Comparison of ENCODE assay signal across 14 cellular contexts in the genomic region with DNA sequence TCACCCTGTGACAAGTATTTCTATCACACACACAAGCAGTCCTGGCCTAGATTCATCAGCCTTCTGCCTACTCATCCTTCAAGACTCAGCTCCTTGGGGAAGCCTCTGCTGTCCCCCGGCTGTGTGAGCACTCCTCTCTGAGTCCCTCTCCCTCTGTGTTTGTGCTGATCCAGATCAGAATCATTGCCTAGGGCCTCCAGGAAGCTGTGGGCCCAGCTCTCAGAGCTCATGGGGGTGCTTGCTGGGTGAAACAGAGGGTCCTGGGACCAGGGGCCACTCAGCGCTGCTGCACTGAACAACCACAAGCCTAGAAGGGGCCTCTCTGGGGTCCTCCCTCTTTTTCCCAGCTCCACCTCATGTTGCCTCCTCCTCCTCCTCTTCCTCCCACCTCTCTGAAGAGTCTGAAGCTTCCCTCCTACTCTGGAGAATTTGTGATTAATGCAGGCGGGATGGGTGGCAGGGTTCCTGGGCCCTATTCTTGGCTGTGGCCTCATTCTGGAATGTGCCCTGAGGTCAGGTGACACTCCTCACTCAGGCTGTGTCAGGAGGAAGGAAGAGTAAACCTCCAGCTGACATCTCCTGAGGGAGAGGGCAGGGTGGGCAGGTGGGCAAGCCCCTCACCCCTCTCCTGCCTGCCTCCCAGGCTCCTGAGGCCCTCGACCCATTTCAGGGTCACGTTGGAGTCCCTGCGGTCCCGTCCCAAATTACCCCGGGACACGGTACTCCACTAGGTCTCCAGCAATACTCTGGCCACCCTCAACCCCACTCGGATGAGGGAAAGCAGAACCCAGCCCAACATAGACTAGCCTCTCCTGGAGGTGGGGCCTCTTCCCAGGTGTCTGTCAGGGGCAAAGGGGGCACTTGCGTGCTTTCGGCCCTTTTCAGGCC. TPM values are rescaled to one million over a fixed set of nuclear protein-coding genes. Genes with fewer than 3 reads are reported as not detected.
DNase-seq lines count a peak whose midpoint lies in the region; ATAC-seq and TF ChIP-seq lines count a peak whose summit lies in the region.
"Had no signal": no experiment of that assay in that cellular context is flagged by ENCODE, and none has a peak within 500 bp of the region (broad histone marks: within the 10 kb centered on the region; RNA-seq: fewer than 3 reads in every experiment).

No MANE protein-coding gene starts in this region.

- H3K9ac ChIP-seq in PC-3 (ENCODE audit: low read length), result no peak overlapping the region
- no peak overlapping the region for H3K9ac ChIP-seq in fibroblast of lung (ENCODE audit: insufficient read depth, low read length)

- H3K4me2 ChIP-seq in PC-3 (ENCODE audit: low read length) (no peak overlapping the region), fibroblast of lung (ENCODE audit: extremely low read depth, insufficient read depth, low read length) (peak overlapping the region; percentile 4)

- no TSS peak for BruUV-seq in PC-3 (replicated peaks; lab: Mats Ljungman, UMichigan)

- H3K9me3 ChIP-seq in PC-3 (ENCODE audit: low read length), result no peaks in the 10 kb centered on the region
- H3K9me3 ChIP-seq in fibroblast of lung (ENCODE audit: control insufficient read depth, insufficient read depth, low read depth, low read length), result no peaks in the 10 kb centered on the region
- H3K9me3 ChIP-seq: adrenal gland had no signal

- peak overlapping the region in 1 of 7 donors; percentile 74 for H3K27ac Mint-ChIP-seq in CD14-positive monocyte
- H3K27ac Mint-ChIP-seq: T-helper 17 cell had no signal

- H3K9me2 ChIP-seq in PC-3 (replicated peaks; ENCODE audit: low read length), result no peaks in the 10 kb centered on the region

- CTCF ChIA-PET in PC-3 (lab: Charles Lee), result interaction anchor here (0.6 to 1.4 kb wide), 2 partner anchors 63 to 128 kb away, joined by 4 to 7 read pairs; no protein-coding TSS in a partner anchor

- ATAC-seq in PC-3, result peak; percentile 46
- ATAC-seq: T-helper 17 cell had no signal

- H3K27me3 ChIP-seq in PC-3 (ENCODE audit: low read length) (no peaks in the 10 kb centered on the region), fibroblast of lung (ENCODE audit: control insufficient read depth, insufficient read depth, low read length) (no peaks in the 10 kb centered on the region)
- H3K27me3 ChIP-seq: adrenal gland had no signal

- intact Hi-C loops in PC-3 (cut with micrococcal nuclease), result no loop called here
- intact Hi-C loops in CD14-positive monocyte (cut with micrococcal nuclease), result loop anchor here in 1 of 2 donors (10.0 kb wide), 1 partner anchor 301 kb away; the partner anchor contains the start of gene SPATA20

- H3K79me2 ChIP-seq in PC-3 (ENCODE audit: low read length) (no peaks in the 10 kb centered on the region), fibroblast of lung (ENCODE audit: control insufficient read depth, insufficient read depth, low read length) (no peaks in the 10 kb centered on the region)

- peaks cover 13 to 24% (median 18%) of the 10 kb centered on the region in 7 donors for H3K9me3 Mint-ChIP-seq in CD14-positive monocyte

- DNase-seq in AG20443 (ENCODE audit: low spot score) (peak; percentile 70), PC-3 (peak; percentile 65), fibroblast of lung (ENCODE audit: low read depth in 2 of 2) (peak in 1 of 2 donors; percentile 30), myocyte (ENCODE audit: low read depth) (peak; percentile 91), CD14-positive monocyte (ENCODE audit: low spot score) (no peak), D341Med (ENCODE audit: low spot score) (no peak), NOMO-1 treated with DMSO at 0.1 percent for 48 hours (lab: John Stamatoyannopoulos, UW; ENCODE audit: unreplicated experiment) (no peak), GDM1 (lab: John Stamatoyannopoulos, UW) (no peak)
- DNase-seq: NCI-H1436, T-helper 17 cell had no signal

- no peaks in the 10 kb centered on the region for H3F3A ChIP-seq in PC-3 (ENCODE audit: low read length, unreplicated experiment)

- H3K27me3 Mint-ChIP-seq in CD14-positive monocyte (ENCODE audit: low read depth in 3 of 3), result no peaks in the 10 kb centered on the region

- H3K4me1 ChIP-seq in PC-3 (ENCODE audit: insufficient read depth, low read length) (peaks cover 15% of the 10 kb centered on the region; the same call in 1 of the 2 replicates), fibroblast of lung (ENCODE audit: control insufficient read depth, extremely low read depth, insufficient read depth, low read length) (peaks cover 4% of the 10 kb centered on the region)
- H3K4me1 ChIP-seq: adrenal gland had no signal

- H2AFZ ChIP-seq in PC-3 (ENCODE audit: low read length) (peak overlapping the region; percentile 31; the same call in 1 of the 2 replicates), fibroblast of lung (ENCODE audit: low read length) (peak overlapping the region; percentile 47)

- POLR2A ChIA-PET in PC-3 (lab: Charles Lee; ENCODE audit: unreplicated experiment), result interaction anchor here (0.7 kb wide), 1 partner anchor 272 kb away, joined by 7 read pairs; no protein-coding TSS in a partner anchor

- H4K20me1 ChIP-seq in PC-3 (ENCODE audit: low read length) (no peaks in the 10 kb centered on the region), fibroblast of lung (ENCODE audit: control insufficient read depth, extremely low read depth, insufficient read depth, low read length) (no peaks in the 10 kb centered on the region)

- H3K4me3 ChIP-seq in PC-3 (ENCODE audit: low read length), result no peak overlapping the region
- no peak overlapping the region for H3K4me3 ChIP-seq in fibroblast of lung (replicated peaks in 1 of 4; ENCODE audit: control extremely low read depth in 1 of 4, insufficient read depth in 1 of 4, low read depth in 3 of 4, low read length in 4 of 4)
- H3K4me3 ChIP-seq: adrenal gland had no signal

- H3K4me3 Mint-ChIP-seq in CD14-positive monocyte, result no peak overlapping the region
- H3K4me3 Mint-ChIP-seq: T-helper 17 cell had no signal

- H3K36me3 Mint-ChIP-seq in CD14-positive monocyte, result peaks cover 3% of the 10 kb centered on the region in 2 donors

- H3K27ac ChIP-seq in PC-3 (ENCODE audit: low read length) (no peak overlapping the region), fibroblast of lung (ENCODE audit: insufficient read depth, low read length) (no peak overlapping the region)
- H3K27ac ChIP-seq: adrenal gland, HL-60 had no signal

- no peak for TF ChIP-seq CTCF in PC-3 (conservative IDR thresholded peaks at IDR 0.05; ENCODE audit: low read depth, low read length)
- no peak for TF ChIP-seq CTCF in fibroblast of lung (conservative IDR thresholded peaks at IDR 0.05 in 1 of 2, IDR thresholded peaks at IDR 0.05 in 1 of 2; ENCODE audit: low read depth in 1 of 2, low read length in 2 of 2)
- no peak for TF ChIP-seq CTCF in CD14-positive monocyte (IDR thresholded peaks at IDR 0.05)

- peaks cover 4% of the 10 kb centered on the region for H3K4me1 Mint-ChIP-seq in CD14-positive monocyte

- no peaks in the 10 kb centered on the region for H3K36me3 ChIP-seq in PC-3 (ENCODE audit: low read depth, low read length)
- no peaks in the 10 kb centered on the region for H3K36me3 ChIP-seq in fibroblast of lung (ENCODE audit: control insufficient read depth, insufficient read depth, low read length)
- H3K36me3 ChIP-seq: adrenal gland had no signal

RNA-seq across cellular contexts. Expression of gene WFIKKN2, which starts 10.1 kb away (rescaled TPM):
- total RNA-seq in PC-3 (2014; rRNA removed) (not detected in 2 replicates), fibroblast of lung (under 0.01 and 0.33 TPM in 2 replicates), myocyte (0.26 and 0.43 TPM in 2 replicates)
- polyA plus RNA-seq in fibroblast of lung (0.02 and 0.05 TPM in 2 replicates), CD14-positive monocyte (not detected)
- 0.05 and 0.09 TPM in 2 replicates for polyA plus RNA-seq in fibroblast of lung (2012)
- 1.3 TPM in 1 of 2 replicates, not detected in the other for polyA minus RNA-seq in fibroblast of lung (ENCODE audit: low replicate concordance)
- 0.32 TPM for polyA plus RNA-seq in myocyte (2012)
- total RNA-seq: epithelial cell of proximal tubule, kidney epithelial cell, T-helper 17 cell had no signal

RNA-seq across cellular contexts. Expression of gene TOB1, which starts 20.6 kb away (rescaled TPM):
- total RNA-seq in PC-3 (2014; rRNA removed) (28.7 and 39.3 TPM in 2 replicates), fibroblast of lung (10.3 and 22.0 TPM in 2 replicates), myocyte (23.9 and 26.3 TPM in 2 replicates)
- polyA plus RNA-seq in fibroblast of lung (39.6 and 40.5 TPM in 2 replicates), CD14-positive monocyte (10 to 100 TPM; 18.5 to 41.0 TPM)
- polyA plus RNA-seq in fibroblast of lung (2012), result 45.5 and 50.7 TPM in 2 replicates
- polyA minus RNA-seq in fibroblast of lung (ENCODE audit: low replicate concordance), result 43.9 and 85.0 TPM in 2 replicates
- polyA plus RNA-seq in myocyte (2012), result 32.4 TPM

Comparison
In these comparisons a context has a peak if more than half of its experiments do, and no peak if none do; other contexts are left out.
1. DNase-seq: peak in AG20443 (single experiment), PC-3 (single experiment) and myocyte (single experiment); none in CD14-positive monocyte (single experiment), D341Med (single experiment), NOMO-1 treated with DMSO at 0.1 percent for 48 hours (single experiment) and GDM1 (single experiment).